ENCODE assay signal across 8 cellular contexts in genomic region chr2:98465456-98466201, GRCh38. TPM values are rescaled to one million over a fixed set of nuclear protein-coding genes. Genes with fewer than 3 reads are reported as not detected.
DNase-seq lines count a peak whose midpoint lies in the region; ATAC-seq and TF ChIP-seq lines count a peak whose summit lies in the region.

No MANE protein-coding gene starts in this region.

- H3K36me3 Mint-ChIP-seq in CD4-positive, alpha-beta memory T cell = peaks cover 7 to 8% of the 10 kb centered on the region in 2 donors
- H3K36me3 Mint-ChIP-seq in endothelial cell (ENCODE audit: low read depth, unreplicated experiment) = peaks cover 3% of the 10 kb centered on the region

- H3K4me3 Mint-ChIP-seq in CD4-positive, alpha-beta memory T cell = peak overlapping the region; percentile 80 to 98 (median 90)
- peak overlapping the region; percentile 70 to 78 for H3K4me3 Mint-ChIP-seq in stimulated activated naive CD8-positive, alpha-beta T cell treated with anti-CD3 and anti-CD28 coated beads, Interleukin-15, amount 100 ng/mL, for 72 hours
- H3K4me3 Mint-ChIP-seq in endothelial cell (ENCODE audit: unreplicated experiment) = no peak overlapping the region

- H3K36me3 ChIP-seq in CD4-positive, alpha-beta memory T cell (ENCODE audit: insufficient read depth, low read length) = no peaks in the 10 kb centered on the region
- no peaks in the 10 kb centered on the region for H3K36me3 ChIP-seq in lower lobe of right lung

- TF ChIP-seq CTCF in lower lobe of right lung (IDR thresholded peaks at IDR 0.05) (no peak), endothelial cell (IDR thresholded peaks at IDR 0.05; ENCODE audit: unreplicated experiment) (no peak)

- H3K4me3 ChIP-seq in CD4-positive, alpha-beta memory T cell (ENCODE audit: low read length in 2 of 2) = peak overlapping the region; percentile 17 to 33
- peak overlapping the region; percentile 17 for H3K4me3 ChIP-seq in lower lobe of right lung

- H3K9me3 Mint-ChIP-seq in CD4-positive, alpha-beta memory T cell = peaks cover 0 to 4% (median 0%) of the 10 kb centered on the region in 8 donors
- H3K9me3 Mint-ChIP-seq in stimulated activated naive CD8-positive, alpha-beta T cell treated with anti-CD3 and anti-CD28 coated beads, Interleukin-15, amount 100 ng/mL, for 72 hours = no peaks in the 10 kb centered on the region
- no peaks in the 10 kb centered on the region for H3K9me3 Mint-ChIP-seq in endothelial cell (ENCODE audit: unreplicated experiment)

- CTCF ChIA-PET in CD4-positive, alpha-beta memory T cell (lab: Charles Lee; ENCODE audit: partially characterized antibody) = interaction anchor here (0.8 to 7.6 kb wide), 7 partner anchors 8 to 23 kb away, joined by 3 to 81 read pairs (median 32); no protein-coding TSS in a partner anchor

- no peaks in the 10 kb centered on the region for H3K9me3 ChIP-seq in CD4-positive, alpha-beta memory T cell (ENCODE audit: control insufficient read depth in 1 of 2, low read length in 2 of 2)
- no peaks in the 10 kb centered on the region for H3K9me3 ChIP-seq in lower lobe of right lung

- POLR2A ChIA-PET in CD4-positive, alpha-beta memory T cell (lab: Charles Lee; ENCODE audit: partially characterized antibody) = interaction anchor here (1.0 to 20.9 kb wide), 11 partner anchors 15 to 747 kb away, joined by 3 to 338 read pairs (median 6); partner anchors contain the start of genes C2orf15 and INPP4A

- peak overlapping the region; percentile 92 to 98 (median 97) for H3K27ac Mint-ChIP-seq in CD4-positive, alpha-beta memory T cell
- peak overlapping the region; percentile 75 to 89 for H3K27ac Mint-ChIP-seq in stimulated activated naive CD8-positive, alpha-beta T cell treated with anti-CD3 and anti-CD28 coated beads, Interleukin-15, amount 100 ng/mL, for 72 hours
- H3K27ac Mint-ChIP-seq in endothelial cell (ENCODE audit: unreplicated experiment) = no peak overlapping the region

- peaks cover 71 to 93% (median 83%) of the 10 kb centered on the region in 4 donors for H3K4me1 Mint-ChIP-seq in CD4-positive, alpha-beta memory T cell
- peaks cover 92% of the 10 kb centered on the region for H3K4me1 Mint-ChIP-seq in stimulated activated naive CD8-positive, alpha-beta T cell treated with anti-CD3 and anti-CD28 coated beads, Interleukin-15, amount 100 ng/mL, for 72 hours
- peaks cover 23% of the 10 kb centered on the region for H3K4me1 Mint-ChIP-seq in endothelial cell (ENCODE audit: unreplicated experiment)

- ATAC-seq in GM21529 (IDR thresholded peaks at IDR 0.05; ENCODE audit: unreplicated experiment) (peak; percentile 35), lower lobe of right lung (peak; percentile 74 to 85)
- no peak for ATAC-seq in stimulated activated naive CD8-positive, alpha-beta T cell treated with anti-CD3 and anti-CD28 coated beads, Interleukin-15, amount 100 ng/mL, for 72 hours

- intact Hi-C loops in CD4-positive, alpha-beta memory T cell (cut with micrococcal nuclease) = loop anchor here (1.0 to 2.0 kb wide), 3 partner anchors 9 to 17 kb away; no protein-coding TSS in a partner anchor
- intact Hi-C loops in lower lobe of right lung (cut with DNase I) = no loop called here

- peak; percentile 84 to 93 (median 84) for DNase-seq in CD4-positive, alpha-beta memory T cell
- DNase-seq in NCI-H1092 treated with DMSO at 0.1 percent for 48 hours (lab: John Stamatoyannopoulos, UW) (peak; percentile 82), SKM-1 treated with dmso at 0.1 percent for 144 hours (lab: John Stamatoyannopoulos, UW; ENCODE audit: unreplicated experiment) (peak; percentile 76), astrocyte of the hippocampus (ENCODE audit: low read depth, low spot score) (peak; percentile 86), lower lobe of right lung (peak; percentile 82), endothelial cell (ENCODE audit: low spot score) (no peak)
- DNase-seq in stimulated activated naive CD8-positive, alpha-beta T cell treated with anti-CD3 and anti-CD28 coated beads, Interleukin-15, amount 100 ng/mL, for 72 hours = peak in 1 of 2 donors; percentile 52

- peaks cover 96% of the 10 kb centered on the region for H3K4me1 ChIP-seq in CD4-positive, alpha-beta memory T cell (ENCODE audit: insufficient read depth, low read length)
- peaks cover 64% of the 10 kb centered on the region for H3K4me1 ChIP-seq in lower lobe of right lung

- H3K27me3 ChIP-seq in CD4-positive, alpha-beta memory T cell (ENCODE audit: insufficient read depth, low read length) = no peaks in the 10 kb centered on the region
- no peaks in the 10 kb centered on the region for H3K27me3 ChIP-seq in lower lobe of right lung (ENCODE audit: low read depth)

- H3K27ac ChIP-seq in CD4-positive, alpha-beta memory T cell (ENCODE audit: low read depth, low read length) = peak overlapping the region; percentile 71
- peak overlapping the region; percentile 74 for H3K27ac ChIP-seq in lower lobe of right lung

- no peaks in the 10 kb centered on the region for H3K27me3 Mint-ChIP-seq in CD4-positive, alpha-beta memory T cell
- no peaks in the 10 kb centered on the region for H3K27me3 Mint-ChIP-seq in stimulated activated naive CD8-positive, alpha-beta T cell treated with anti-CD3 and anti-CD28 coated beads, Interleukin-15, amount 100 ng/mL, for 72 hours
- peaks cover 4% of the 10 kb centered on the region for H3K27me3 Mint-ChIP-seq in endothelial cell (ENCODE audit: unreplicated experiment)

RNA-seq across cellular contexts. Expression of gene INPP4A, which starts 21.0 kb away (rescaled TPM):
- total RNA-seq in CD4-positive, alpha-beta memory T cell = 100 to 1,000 TPM; 133 TPM
- polyA plus RNA-seq in CD4-positive, alpha-beta memory T cell = 10 to 100 TPM; 30.5 to 50.7 TPM
- total RNA-seq in lower lobe of right lung (35.6 TPM), endothelial cell (ENCODE audit: unreplicated experiment) (26.8 TPM)
